ENCODE assay signal across 20 cellular contexts in genomic region chr10:19663344-19663743, GRCh38.
"Had no signal": no experiment of that assay in that cellular context is flagged by ENCODE, and none has a peak within 500 bp of the region (broad histone marks: within the 10 kb centered on the region; RNA-seq: fewer than 3 reads in every experiment).

No MANE protein-coding gene starts in this region.

- H3K4me3 Mint-ChIP-seq: activated naive CD8-positive, alpha-beta T cell treated with anti-CD3 and anti-CD28 coated beads for 36 hours; activated T-helper 1 cell treated with anti-CD3 and anti-CD28 coated beads, Interleukin-12 subunit alpha, Interleukin-12 subunit beta, Interleukin-2, Interleukin-4 antibody, amounts not matched to agents 30 ng/mL and 10 ng/mL and 1 ng/mL, durations not matched to agents 14 hours and 24 hours and 36 hours; central memory CD8-positive, alpha-beta T cell; dendritic cell treated with granulocyte-macrophage colony-stimulating factor and Interleukin-4, amounts not matched to agents 40 ng/mL and 50 ng/mL, for 4 days; naive thymus-derived CD8-positive, alpha-beta T cell had no signal

- H3K4me3 ChIP-seq: body of pancreas, mucosa of descending colon, right atrium auricular region, skin epidermis had no signal

- ATAC-seq: body of pancreas; mucosa of descending colon; naive thymus-derived CD8-positive, alpha-beta T cell had no signal

- H3K36me3 ChIP-seq: neutrophil, right atrium auricular region had no signal

- H3K27ac Mint-ChIP-seq: activated naive CD8-positive, alpha-beta T cell treated with anti-CD3 and anti-CD28 coated beads for 36 hours; activated T-helper 1 cell treated with anti-CD3 and anti-CD28 coated beads, Interleukin-12 subunit alpha, Interleukin-12 subunit beta, Interleukin-2, Interleukin-4 antibody, amounts not matched to agents 30 ng/mL and 10 ng/mL and 1 ng/mL, durations not matched to agents 14 hours and 24 hours and 36 hours; dendritic cell treated with granulocyte-macrophage colony-stimulating factor and Interleukin-4, amounts not matched to agents 40 ng/mL and 50 ng/mL, for 4 days; naive thymus-derived CD8-positive, alpha-beta T cell had no signal

- H3K27me3 Mint-ChIP-seq: activated naive CD8-positive, alpha-beta T cell treated with anti-CD3 and anti-CD28 coated beads for 36 hours; central memory CD8-positive, alpha-beta T cell; dendritic cell treated with granulocyte-macrophage colony-stimulating factor and Interleukin-4, amounts not matched to agents 40 ng/mL and 50 ng/mL, for 4 days; naive thymus-derived CD8-positive, alpha-beta T cell had no signal

- H3K4me1 ChIP-seq: right atrium auricular region had no signal

- DNase-seq: activated CD4-positive, alpha-beta T cell treated with anti-CD3 and anti-CD28 coated beads, Interleukin-2, amount 50 U/mL, for 1 hour; activated naive CD8-positive, alpha-beta T cell treated with anti-CD3 and anti-CD28 coated beads for 36 hours; amygdala; body of pancreas; effector memory CD4-positive, alpha-beta T cell; islet precursor cell; mucosa of descending colon; naive thymus-derived CD8-positive, alpha-beta T cell; stimulated activated CD4-positive, alpha-beta T cell treated with anti-CD3 and anti-CD28 coated beads, Interleukin-15, amount 100 ng/mL, for 24 hours; stimulated activated CD4-positive, alpha-beta T cell treated with anti-CD3 and anti-CD28 coated beads, Interleukin-4, amount 100 ng/mL, for 1 hour; stimulated activated naive CD4-positive, alpha-beta T cell; substantia nigra; trophoblast cell had no signal

- H3K27me3 ChIP-seq: body of pancreas, neutrophil, right atrium auricular region had no signal

- H3K4me1 Mint-ChIP-seq: activated naive CD8-positive, alpha-beta T cell treated with anti-CD3 and anti-CD28 coated beads for 36 hours; central memory CD8-positive, alpha-beta T cell; naive thymus-derived CD8-positive, alpha-beta T cell had no signal

- H3K36me3 Mint-ChIP-seq: activated naive CD8-positive, alpha-beta T cell treated with anti-CD3 and anti-CD28 coated beads for 36 hours; naive thymus-derived CD8-positive, alpha-beta T cell had no signal

- H3K27ac ChIP-seq: body of pancreas, epithelial cell of prostate, neutrophil, right atrium auricular region, skin epidermis had no signal

- H3K9me3 ChIP-seq: body of pancreas, mucosa of descending colon, neutrophil had no signal
